ENCODE assay signal across 31 cellular contexts in the genomic region with DNA sequence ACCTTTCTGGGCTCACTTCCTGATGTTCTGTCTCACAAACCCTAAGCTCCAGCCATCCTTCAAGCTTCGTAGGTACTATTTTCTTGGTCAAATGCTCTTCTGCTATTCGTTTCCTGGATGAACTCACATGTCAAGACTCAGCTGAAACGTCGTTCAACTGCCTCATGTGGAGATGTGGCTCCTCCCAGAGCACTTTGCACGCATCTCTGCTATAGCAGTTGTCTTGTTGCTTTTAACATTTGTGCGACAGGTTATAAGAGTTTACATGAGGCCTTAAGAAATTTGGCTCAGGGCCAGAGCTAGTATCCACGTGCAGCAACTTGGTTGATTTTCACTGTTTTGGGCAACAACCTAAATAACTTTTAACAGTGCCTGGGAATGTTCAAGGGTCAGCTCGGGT. TPM values are rescaled to one million over a fixed set of nuclear protein-coding genes. Genes with fewer than 3 reads are reported as not detected.
"Had no signal": no experiment of that assay in that cellular context is flagged by ENCODE, and none has a peak within 500 bp of the region (broad histone marks: within the 10 kb centered on the region; RNA-seq: fewer than 3 reads in every experiment).

No MANE protein-coding gene starts in this region.

- H3K79me2 ChIP-seq: hepatocyte had no signal

- H3K4me3 Mint-ChIP-seq: activated B cell treated with CpG ODN at 0.5 μM for 24 hours; activated CD4-positive, alpha-beta T cell treated with anti-CD3 and anti-CD28 coated beads for 36 hours; activated naive CD8-positive, alpha-beta T cell; activated T-cell treated with anti-CD3 and anti-CD28 coated beads, Interleukin-2, amount 50 U/mL, for 4 hours; natural killer cell treated with Interleukin-12 subunit alpha and Interleukin-12 subunit beta and Interleukin-15 and Interleukin-18, amount 100 ng/mL, for 72 hours; T-helper 17 cell had no signal

- H3K27ac Mint-ChIP-seq: activated B cell treated with CpG ODN at 0.5 μM for 24 hours; activated CD4-positive, alpha-beta T cell treated with anti-CD3 and anti-CD28 coated beads for 36 hours; activated naive CD8-positive, alpha-beta T cell; activated T-helper 2 cell treated with anti-CD3 and anti-CD28 coated beads, Interferon-gamma antibody, Interleukin-2, Interleukin-4, amounts not matched to agents 10 μg/mL and 5 μg/mL and 100 μg/mL, durations not matched to agents 14 hours and 24 hours and 36 hours; natural killer cell treated with Interleukin-12 subunit alpha and Interleukin-12 subunit beta and Interleukin-15 and Interleukin-18, amount 100 ng/mL, for 72 hours; T-helper 17 cell had no signal

- FAIRE-seq: frontal cortex, pancreas had no signal

- H3K4me3 ChIP-seq: adrenal gland, ascending aorta, esophagus muscularis mucosa, hepatocyte, pancreas, psoas muscle, right atrium auricular region, thoracic aorta, upper lobe of left lung had no signal

- DNase-seq: activated B cell treated with CpG ODN at 0.5 μM for 24 hours; activated CD4-positive, alpha-beta T cell treated with anti-CD3 and anti-CD28 coated beads for 36 hours; activated CD4-positive, alpha-beta T cell treated with anti-CD3 and anti-CD28 coated beads, Interleukin-2, amount 50 U/mL, for 4 hours; activated CD8-positive, alpha-beta memory T cell treated with anti-CD3 and anti-CD28 coated beads, Interleukin-2, amount 50 U/mL, for 48 hours; activated naive CD4-positive, alpha-beta T cell; activated T-cell treated with anti-CD3 and anti-CD28 coated beads, Interleukin-2, amount 50 U/mL, for 4 hours; adrenal gland; brain microvascular endothelial cell; central memory CD4-positive, alpha-beta T cell; dermis blood vessel endothelial cell; effector CD8-positive, alpha-beta T cell; glutamatergic neuron; left ventricle myocardium superior; mammary epithelial cell; midbrain; pancreas; psoas muscle; stimulated activated CD4-positive, alpha-beta T cell treated with anti-CD3 and anti-CD28 coated beads, Interleukin-4, amount 100 ng/mL, for 24 hours; stimulated activated naive CD4-positive, alpha-beta T cell treated with Interleukin-2 at 50 U/mL for 16 hours; T-helper 17 cell; upper lobe of left lung had no signal

- H3K36me3 Mint-ChIP-seq: activated naive CD8-positive, alpha-beta T cell; natural killer cell treated with Interleukin-12 subunit alpha and Interleukin-12 subunit beta and Interleukin-15 and Interleukin-18, amount 100 ng/mL, for 72 hours had no signal

- H3K9me3 Mint-ChIP-seq: activated B cell treated with CpG ODN at 0.5 μM for 24 hours; activated T-cell treated with anti-CD3 and anti-CD28 coated beads, Interleukin-2, amount 50 U/mL, for 4 hours; activated T-helper 2 cell treated with anti-CD3 and anti-CD28 coated beads, Interferon-gamma antibody, Interleukin-2, Interleukin-4, amounts not matched to agents 10 μg/mL and 5 μg/mL and 100 μg/mL, durations not matched to agents 14 hours and 24 hours and 36 hours; natural killer cell treated with Interleukin-12 subunit alpha and Interleukin-12 subunit beta and Interleukin-15 and Interleukin-18, amount 100 ng/mL, for 72 hours had no signal

- H3K9me3 ChIP-seq: adrenal gland, ascending aorta, esophagus muscularis mucosa, pancreas, psoas muscle, right atrium auricular region, thoracic aorta, upper lobe of left lung had no signal

- H3K4me1 ChIP-seq: adrenal gland, ascending aorta, esophagus muscularis mucosa, pancreas, psoas muscle, right atrium auricular region, upper lobe of left lung had no signal

- H3K36me3 ChIP-seq: adrenal gland, ascending aorta, brain microvascular endothelial cell, esophagus muscularis mucosa, pancreas, right atrium auricular region, thoracic aorta, upper lobe of left lung had no signal

- H3K4me1 Mint-ChIP-seq: activated B cell treated with CpG ODN at 0.5 μM for 24 hours; activated CD4-positive, alpha-beta T cell treated with anti-CD3 and anti-CD28 coated beads for 36 hours; T-helper 17 cell had no signal

- H3K27me3 ChIP-seq: adrenal gland, ascending aorta, brain microvascular endothelial cell, hepatocyte, pancreas, right atrium auricular region, upper lobe of left lung had no signal

- H2AFZ ChIP-seq: hepatocyte had no signal

- H3K27ac ChIP-seq: adrenal gland, ascending aorta, brain microvascular endothelial cell, esophagus muscularis mucosa, hepatocyte, pancreas, psoas muscle, right atrium auricular region, thoracic aorta, upper lobe of left lung had no signal

- ATAC-seq: activated CD4-positive, alpha-beta T cell treated with anti-CD3 and anti-CD28 coated beads for 36 hours; activated T-cell treated with anti-CD3 and anti-CD28 coated beads, Interleukin-2, amount 50 U/mL, for 4 hours; left ventricle myocardium superior; natural killer cell treated with Interleukin-12 subunit alpha and Interleukin-12 subunit beta and Interleukin-15 and Interleukin-18, amount 100 ng/mL, for 72 hours; pancreas; psoas muscle; T-helper 17 cell had no signal

- H3K4me2 ChIP-seq: hepatocyte had no signal

RNA-seq across cellular contexts. Expression of a gene that starts 2.8 kb away (rescaled TPM):
- total RNA-seq: activated B cell treated with CpG ODN at 0.5 μM for 24 hours; activated CD4-positive, alpha-beta T cell treated with anti-CD3 and anti-CD28 coated beads for 36 hours; activated CD8-positive, alpha-beta memory T cell treated with anti-CD3 and anti-CD28 coated beads for 36 hours; activated T-cell treated with anti-CD3 and anti-CD28 coated beads, Interleukin-2, amount 50 U/mL, for 4 hours; activated T-helper 2 cell treated with anti-CD3 and anti-CD28 coated beads, Interferon-gamma antibody, Interleukin-2, Interleukin-4, amounts not matched to agents 10 μg/mL and 5 μg/mL and 100 μg/mL, durations not matched to agents 14 hours and 24 hours and 36 hours; adrenal gland; ascending aorta; dermis blood vessel endothelial cell; esophagus muscularis mucosa; frontal cortex; left ventricle myocardium superior; natural killer cell treated with Interleukin-12 subunit alpha and Interleukin-12 subunit beta and Interleukin-15 and Interleukin-18, amount 100 ng/mL, for 72 hours; psoas muscle; right atrium auricular region; T-helper 17 cell; thoracic aorta had no signal
- polyA plus RNA-seq: adrenal gland, hepatocyte, mammary epithelial cell, psoas muscle had no signal

RNA-seq across cellular contexts. Expression of a gene that starts 7.0 kb away (rescaled TPM):
- total RNA-seq: activated B cell treated with CpG ODN at 0.5 μM for 24 hours; activated CD4-positive, alpha-beta T cell treated with anti-CD3 and anti-CD28 coated beads for 36 hours; activated CD8-positive, alpha-beta memory T cell treated with anti-CD3 and anti-CD28 coated beads for 36 hours; activated T-cell treated with anti-CD3 and anti-CD28 coated beads, Interleukin-2, amount 50 U/mL, for 4 hours; activated T-helper 2 cell treated with anti-CD3 and anti-CD28 coated beads, Interferon-gamma antibody, Interleukin-2, Interleukin-4, amounts not matched to agents 10 μg/mL and 5 μg/mL and 100 μg/mL, durations not matched to agents 14 hours and 24 hours and 36 hours; adrenal gland; ascending aorta; dermis blood vessel endothelial cell; esophagus muscularis mucosa; frontal cortex; hepatocyte; left ventricle myocardium superior; mammary epithelial cell; natural killer cell treated with Interleukin-12 subunit alpha and Interleukin-12 subunit beta and Interleukin-15 and Interleukin-18, amount 100 ng/mL, for 72 hours; pancreas; psoas muscle; right atrium auricular region; T-helper 17 cell; thoracic aorta; upper lobe of left lung had no signal
- polyA plus RNA-seq: adrenal gland, hepatocyte, mammary epithelial cell, psoas muscle had no signal

RNA-seq across cellular contexts. Expression of a gene that starts 12.8 kb away (rescaled TPM):
- total RNA-seq: activated B cell treated with CpG ODN at 0.5 μM for 24 hours; activated CD4-positive, alpha-beta T cell treated with anti-CD3 and anti-CD28 coated beads for 36 hours; activated CD8-positive, alpha-beta memory T cell treated with anti-CD3 and anti-CD28 coated beads for 36 hours; activated T-cell treated with anti-CD3 and anti-CD28 coated beads, Interleukin-2, amount 50 U/mL, for 4 hours; activated T-helper 2 cell treated with anti-CD3 and anti-CD28 coated beads, Interferon-gamma antibody, Interleukin-2, Interleukin-4, amounts not matched to agents 10 μg/mL and 5 μg/mL and 100 μg/mL, durations not matched to agents 14 hours and 24 hours and 36 hours; adrenal gland; ascending aorta; dermis blood vessel endothelial cell; esophagus muscularis mucosa; frontal cortex; hepatocyte; left ventricle myocardium superior; mammary epithelial cell; natural killer cell treated with Interleukin-12 subunit alpha and Interleukin-12 subunit beta and Interleukin-15 and Interleukin-18, amount 100 ng/mL, for 72 hours; pancreas; psoas muscle; right atrium auricular region; T-helper 17 cell; thoracic aorta; upper lobe of left lung had no signal
- polyA plus RNA-seq: adrenal gland, hepatocyte, mammary epithelial cell, pancreas, psoas muscle had no signal

RNA-seq across cellular contexts. Expression of a gene that starts 20.2 kb away (rescaled TPM):
- total RNA-seq: activated B cell treated with CpG ODN at 0.5 μM for 24 hours; activated CD4-positive, alpha-beta T cell treated with anti-CD3 and anti-CD28 coated beads for 36 hours; activated CD8-positive, alpha-beta memory T cell treated with anti-CD3 and anti-CD28 coated beads for 36 hours; activated T-cell treated with anti-CD3 and anti-CD28 coated beads, Interleukin-2, amount 50 U/mL, for 4 hours; activated T-helper 2 cell treated with anti-CD3 and anti-CD28 coated beads, Interferon-gamma antibody, Interleukin-2, Interleukin-4, amounts not matched to agents 10 μg/mL and 5 μg/mL and 100 μg/mL, durations not matched to agents 14 hours and 24 hours and 36 hours; adrenal gland; ascending aorta; dermis blood vessel endothelial cell; esophagus muscularis mucosa; frontal cortex; hepatocyte; left ventricle myocardium superior; natural killer cell treated with Interleukin-12 subunit alpha and Interleukin-12 subunit beta and Interleukin-15 and Interleukin-18, amount 100 ng/mL, for 72 hours; pancreas; psoas muscle; right atrium auricular region; T-helper 17 cell; thoracic aorta; upper lobe of left lung had no signal
- polyA plus RNA-seq: hepatocyte, mammary epithelial cell, pancreas, psoas muscle had no signal

RNA-seq across cellular contexts. Expression of a gene that starts 22.0 kb away (rescaled TPM):
- total RNA-seq: activated B cell treated with CpG ODN at 0.5 μM for 24 hours; activated CD4-positive, alpha-beta T cell treated with anti-CD3 and anti-CD28 coated beads for 36 hours; activated CD8-positive, alpha-beta memory T cell treated with anti-CD3 and anti-CD28 coated beads for 36 hours; activated T-cell treated with anti-CD3 and anti-CD28 coated beads, Interleukin-2, amount 50 U/mL, for 4 hours; activated T-helper 2 cell treated with anti-CD3 and anti-CD28 coated beads, Interferon-gamma antibody, Interleukin-2, Interleukin-4, amounts not matched to agents 10 μg/mL and 5 μg/mL and 100 μg/mL, durations not matched to agents 14 hours and 24 hours and 36 hours; adrenal gland; ascending aorta; dermis blood vessel endothelial cell; esophagus muscularis mucosa; frontal cortex; hepatocyte; left ventricle myocardium superior; mammary epithelial cell; natural killer cell treated with Interleukin-12 subunit alpha and Interleukin-12 subunit beta and Interleukin-15 and Interleukin-18, amount 100 ng/mL, for 72 hours; pancreas; psoas muscle; right atrium auricular region; T-helper 17 cell; thoracic aorta; upper lobe of left lung had no signal
- polyA plus RNA-seq: adrenal gland, mammary epithelial cell, psoas muscle had no signal
